In the genomic region with DNA sequence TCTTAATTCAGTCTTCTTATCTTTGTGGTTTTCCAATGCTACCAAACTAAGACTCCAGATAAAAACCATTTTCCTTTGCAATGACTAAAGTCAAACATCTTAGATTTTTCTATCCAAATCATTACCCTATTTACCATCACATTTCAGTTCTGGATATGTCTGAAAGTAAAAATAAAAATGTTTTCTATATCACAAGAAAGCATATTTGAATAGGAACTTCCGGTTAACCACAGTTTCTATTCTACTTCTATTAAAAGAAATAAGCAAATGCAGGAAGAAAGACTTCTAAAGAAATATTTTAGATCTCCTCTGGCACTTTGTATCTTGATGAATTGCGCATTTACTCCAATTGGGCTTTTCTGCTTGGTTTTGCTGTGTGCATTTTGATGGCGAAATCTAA, we compare ENCODE assay signal across 17 cellular contexts.
DNase-seq lines count a peak whose midpoint lies in the region; ATAC-seq and TF ChIP-seq lines count a peak whose summit lies in the region.
"Had no signal": no experiment of that assay in that cellular context is flagged by ENCODE, and none has a peak within 500 bp of the region (broad histone marks: within the 10 kb centered on the region; RNA-seq: fewer than 3 reads in every experiment).

No MANE protein-coding gene starts in this region.

- H2AFZ ChIP-seq in KMS-11 (ENCODE audit: low read depth): no peak overlapping the region

- ATAC-seq in GM21390 (IDR thresholded peaks at IDR 0.05; ENCODE audit: unreplicated experiment) (peak; percentile 58), HG03039 (IDR thresholded peaks at IDR 0.05; ENCODE audit: unreplicated experiment) (peak; percentile 41), WTC11 (no peak), Right ventricle myocardium superior (ENCODE audit: poor library complexity) (no peak)
- ATAC-seq: stimulated activated naive CD8-positive, alpha-beta T cell treated with anti-CD3 and anti-CD28 coated beads, Interleukin-15, Interleukin-2, amounts not matched to agents 100 U/mL and 50 U/mL, for 24 hours had no signal

- no peak overlapping the region for H3K9ac ChIP-seq in KMS-11

- no peaks in the 10 kb centered on the region for H3K36me3 Mint-ChIP-seq in CD4-positive, alpha-beta memory T cell
- no peaks in the 10 kb centered on the region for H3K36me3 Mint-ChIP-seq in WTC11
- H3K36me3 Mint-ChIP-seq: immature natural killer cell had no signal

- POLR2A ChIA-PET in CD4-positive, alpha-beta memory T cell (lab: Charles Lee; ENCODE audit: partially characterized antibody): no interaction called here
- POLR2A ChIA-PET in WTC11 (lab: Charles Lee): no interaction called here

- intact Hi-C loops in CD4-positive, alpha-beta memory T cell (cut with micrococcal nuclease): no loop called here
- intact Hi-C loops in Right ventricle myocardium superior (cut with DNase I): no loop called here

- no peaks in the 10 kb centered on the region for H3K27me3 ChIP-seq in KMS-11 (ENCODE audit: insufficient read depth, low read depth)
- H3K27me3 ChIP-seq in CD4-positive, alpha-beta memory T cell (ENCODE audit: insufficient read depth, low read length): no peaks in the 10 kb centered on the region

- no peak overlapping the region for H3K4me3 Mint-ChIP-seq in CD4-positive, alpha-beta memory T cell
- no peak overlapping the region for H3K4me3 Mint-ChIP-seq in WTC11
- H3K4me3 Mint-ChIP-seq: immature natural killer cell, nephron had no signal

- peaks cover 0 to 2% (median 0%) of the 10 kb centered on the region in 8 donors for H3K9me3 Mint-ChIP-seq in CD4-positive, alpha-beta memory T cell
- peaks cover 11% of the 10 kb centered on the region; the same call in 1 of the 2 replicates for H3K9me3 Mint-ChIP-seq in WTC11
- H3K9me3 Mint-ChIP-seq: immature natural killer cell, nephron had no signal

- no peak overlapping the region for H3K27ac ChIP-seq in KMS-11
- no peak overlapping the region for H3K27ac ChIP-seq in CD4-positive, alpha-beta memory T cell (ENCODE audit: low read depth, low read length)

- H3K27ac Mint-ChIP-seq in CD4-positive, alpha-beta memory T cell: no peak overlapping the region
- H3K27ac Mint-ChIP-seq in WTC11: no peak overlapping the region
- H3K27ac Mint-ChIP-seq: immature natural killer cell, nephron had no signal

- H3K4me1 ChIP-seq in KMS-11 (ENCODE audit: low read depth, poor library complexity, severe bottlenecking): peaks cover 8% of the 10 kb centered on the region
- H3K4me1 ChIP-seq in CD4-positive, alpha-beta memory T cell (ENCODE audit: insufficient read depth, low read length): no peaks in the 10 kb centered on the region

- no peak for DNase-seq in CD4-positive, alpha-beta memory T cell
- DNase-seq in WTC11 (ENCODE audit: low spot score): no peak
- DNase-seq in NCI-H2081 (lab: John Stamatoyannopoulos, UW): no peak
- DNase-seq in Right ventricle myocardium superior: no peak
- DNase-seq: activated CD4-positive, alpha-beta T cell treated with anti-CD3 and anti-CD28 coated beads for 1 hour; Calu3; immature natural killer cell; NCI-H1105; NCI-H2171 treated with DMSO at 0.1 percent for 48 hours; NCI-H82; stimulated activated naive CD8-positive, alpha-beta T cell treated with anti-CD3 and anti-CD28 coated beads, Interleukin-15, Interleukin-2, amounts not matched to agents 100 U/mL and 50 U/mL, for 24 hours had no signal

- TF ChIP-seq CTCF in KMS-11 (conservative IDR thresholded peaks at IDR 0.05; ENCODE audit: low read depth, low read length) (no peak), WTC11 (IDR thresholded peaks at IDR 0.05) (no peak)

- H3K4me3 ChIP-seq in GM08714 (ENCODE audit: low read length): peak overlapping the region; percentile 39; the same call in 1 of the 2 replicates
- H3K4me3 ChIP-seq in KMS-11 (IDR thresholded peaks at IDR 0.05; ENCODE audit: insufficient read depth, low read depth, low read length): no peak overlapping the region
- no peak overlapping the region for H3K4me3 ChIP-seq in CD4-positive, alpha-beta memory T cell (ENCODE audit: low read length in 2 of 2)
- H3K4me3 ChIP-seq: HAP-1 had no signal

- no peaks in the 10 kb centered on the region for H4K20me1 ChIP-seq in KMS-11 (ENCODE audit: insufficient read depth)

- no peaks in the 10 kb centered on the region for H3K4me1 Mint-ChIP-seq in CD4-positive, alpha-beta memory T cell
- H3K4me1 Mint-ChIP-seq in WTC11: peaks cover 9% of the 10 kb centered on the region
- H3K4me1 Mint-ChIP-seq: immature natural killer cell, nephron had no signal

- no peaks in the 10 kb centered on the region for H3K36me3 ChIP-seq in KMS-11 (ENCODE audit: insufficient read depth)
- H3K36me3 ChIP-seq in CD4-positive, alpha-beta memory T cell (ENCODE audit: insufficient read depth, low read length): no peaks in the 10 kb centered on the region
- H3K36me3 ChIP-seq: HAP-1 had no signal

- peaks cover 6 to 14% of the 10 kb centered on the region in 2 donors for H3K27me3 Mint-ChIP-seq in CD4-positive, alpha-beta memory T cell
- H3K27me3 Mint-ChIP-seq in WTC11 (ENCODE audit: low read depth): no peaks in the 10 kb centered on the region

- no peaks in the 10 kb centered on the region for H3K79me2 ChIP-seq in KMS-11 (ENCODE audit: insufficient read depth, low read depth)

- no peaks in the 10 kb centered on the region for H3K9me3 ChIP-seq in CD4-positive, alpha-beta memory T cell (ENCODE audit: control insufficient read depth in 1 of 2, low read length in 2 of 2)
- H3K9me3 ChIP-seq: HAP-1 had no signal

- H3K4me2 ChIP-seq in KMS-11: 0 out of 2 replicates have a peak overlapping the region, but pooled peaks have one; percentile 3

- CTCF ChIA-PET in CD4-positive, alpha-beta memory T cell (lab: Charles Lee; ENCODE audit: partially characterized antibody): no interaction called here
- CTCF ChIA-PET in WTC11 (lab: Charles Lee): interaction anchor here (0.8 kb wide), 1 partner anchor 168 kb away, joined by 3 read pairs; no protein-coding TSS in a partner anchor

TF ChIP-seq in WTC11, 78 proteins besides CTCF, POLR2A, EP300 and RAD21 (continues in another document):
- no peak for TF ChIP-seq ZNF512 (CRISPR knock-in tag; IDR thresholded peaks at IDR 0.05; ENCODE audit: borderline replicate concordance)
- no peak for TF ChIP-seq ELF4 (CRISPR knock-in tag; IDR thresholded peaks at IDR 0.05; ENCODE audit: low read depth)
- no peak for TF ChIP-seq E2F1 (CRISPR knock-in tag; IDR thresholded peaks at IDR 0.05)
- TF ChIP-seq, protein P1, sequence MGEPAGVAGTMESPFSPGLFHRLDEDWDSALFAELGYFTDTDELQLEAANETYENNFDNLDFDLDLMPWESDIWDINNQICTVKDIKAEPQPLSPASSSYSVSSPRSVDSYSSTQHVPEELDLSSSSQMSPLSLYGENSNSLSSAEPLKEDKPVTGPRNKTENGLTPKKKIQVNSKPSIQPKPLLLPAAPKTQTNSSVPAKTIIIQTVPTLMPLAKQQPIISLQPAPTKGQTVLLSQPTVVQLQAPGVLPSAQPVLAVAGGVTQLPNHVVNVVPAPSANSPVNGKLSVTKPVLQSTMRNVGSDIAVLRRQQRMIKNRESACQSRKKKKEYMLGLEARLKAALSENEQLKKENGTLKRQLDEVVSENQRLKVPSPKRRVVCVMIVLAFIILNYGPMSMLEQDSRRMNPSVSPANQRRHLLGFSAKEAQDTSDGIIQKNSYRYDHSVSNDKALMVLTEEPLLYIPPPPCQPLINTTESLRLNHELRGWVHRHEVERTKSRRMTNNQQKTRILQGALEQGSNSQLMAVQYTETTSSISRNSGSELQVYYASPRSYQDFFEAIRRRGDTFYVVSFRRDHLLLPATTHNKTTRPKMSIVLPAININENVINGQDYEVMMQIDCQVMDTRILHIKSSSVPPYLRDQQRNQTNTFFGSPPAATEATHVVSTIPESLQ (CRISPR knock-in tag; IDR thresholded peaks at IDR 0.05): no peak
- no peak for TF ChIP-seq ATF1 (CRISPR knock-in tag; IDR thresholded peaks at IDR 0.05)
- no peak for TF ChIP-seq CREM (CRISPR knock-in tag; IDR thresholded peaks at IDR 0.05)
- TF ChIP-seq HMGA2 (CRISPR knock-in tag; IDR thresholded peaks at IDR 0.05): no peak
- no peak for TF ChIP-seq ZNF396 (CRISPR knock-in tag; IDR thresholded peaks at IDR 0.05; ENCODE audit: borderline replicate concordance)
- no peak for TF ChIP-seq NR1H2 (CRISPR knock-in tag; IDR thresholded peaks at IDR 0.05)
- TF ChIP-seq ZNF671 (CRISPR knock-in tag; IDR thresholded peaks at IDR 0.05): no peak

Comparison
In these comparisons a context has a peak if more than half of its experiments do, and no peak if none do; other contexts are left out.
1. ATAC-seq: peak in GM21390 (single experiment) and HG03039 (single experiment); none in WTC11 (single experiment) and Right ventricle myocardium superior (single experiment).